In the genomic region with DNA sequence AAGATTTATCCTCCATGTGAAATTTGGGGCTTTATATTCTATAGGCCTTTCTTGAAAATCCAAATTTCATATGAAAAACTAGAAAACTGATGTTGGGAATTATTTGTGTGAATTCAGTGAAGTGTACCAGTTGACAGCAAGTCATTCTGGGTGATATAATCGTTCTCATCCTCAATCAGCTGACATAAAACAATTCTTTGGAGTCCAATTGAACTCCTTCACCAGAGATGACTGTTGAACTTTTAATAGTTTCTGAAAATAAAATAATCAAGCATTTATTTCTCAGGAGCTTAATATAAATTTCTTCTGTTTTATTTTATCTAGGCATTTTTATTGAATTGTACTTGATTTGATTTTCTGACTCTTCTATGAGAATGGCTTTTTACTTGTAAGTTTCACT, we compare ENCODE assay signal across 20 cellular contexts.
DNase-seq lines count a peak whose midpoint lies in the region; ATAC-seq and TF ChIP-seq lines count a peak whose summit lies in the region.
"Had no signal": no experiment of that assay in that cellular context is flagged by ENCODE, and none has a peak within 500 bp of the region (broad histone marks: within the 10 kb centered on the region; RNA-seq: fewer than 3 reads in every experiment).

No MANE protein-coding gene starts in this region.

- no peaks in the 10 kb centered on the region for H3K36me3 ChIP-seq in GM23338 (ENCODE audit: insufficient read depth)
- H3K36me3 ChIP-seq: BLaER1 had no signal

- H3K27ac ChIP-seq in temporal lobe (ENCODE audit: low read depth, low read length) (peak overlapping the region; percentile 76), GM23338 (ENCODE audit: low read depth) (no peak overlapping the region)
- H3K27ac ChIP-seq: 22Rv1, BLaER1, C4-2B, GM23248 had no signal

- H3K9me3 Mint-ChIP-seq in nephron (no peaks in the 10 kb centered on the region), GM23338 (no peaks in the 10 kb centered on the region)
- H3K9me3 Mint-ChIP-seq: CD8-positive, alpha-beta T cell; H9 had no signal

- H4K20me1 ChIP-seq in GM23338 (replicated peaks; ENCODE audit: insufficient read depth): no peaks in the 10 kb centered on the region
- H4K20me1 ChIP-seq: BLaER1 had no signal

- H3K27ac Mint-ChIP-seq in nephron (peak overlapping the region in 2 of 3 experiments; percentile 47 to 62), GM23338 (no peak overlapping the region)
- H3K27ac Mint-ChIP-seq: B cell; CD4-positive, CD25-positive, alpha-beta regulatory T cell; CD8-positive, alpha-beta T cell; H9 had no signal

- H3K9me2 ChIP-seq in GM23338 (ENCODE audit: insufficient read depth): no peaks in the 10 kb centered on the region

- no peaks in the 10 kb centered on the region for H3F3A ChIP-seq in GM23338 (replicated peaks; ENCODE audit: low read depth)

- H2AFZ ChIP-seq in GM23338: no peak overlapping the region
- H2AFZ ChIP-seq: GM23248 had no signal

- TF ChIP-seq CTCF in nephron (IDR thresholded peaks at IDR 0.05; ENCODE audit: unreplicated experiment in 3 of 3): no peak
- no peak for TF ChIP-seq CTCF in GM23338 (conservative IDR thresholded peaks at IDR 0.05; ENCODE audit: low read depth in 2 of 2)

- no peaks in the 10 kb centered on the region for H3K27me3 Mint-ChIP-seq in nephron (ENCODE audit: low read depth)
- no peaks in the 10 kb centered on the region for H3K27me3 Mint-ChIP-seq in GM23338 (ENCODE audit: insufficient read depth, low read depth, poor library complexity)
- H3K27me3 Mint-ChIP-seq: B cell; CD4-positive, CD25-positive, alpha-beta regulatory T cell had no signal

- no peaks in the 10 kb centered on the region for H3K27me3 ChIP-seq in GM23338 (ENCODE audit: insufficient read depth)
- H3K27me3 ChIP-seq: BLaER1 had no signal

- H3K4me2 ChIP-seq in GM23338: no peak overlapping the region
- H3K4me2 ChIP-seq: BLaER1 had no signal

- H3K4me3 Mint-ChIP-seq in nephron (no peak overlapping the region), GM23338 (no peak overlapping the region)
- H3K4me3 Mint-ChIP-seq: B cell; CD4-positive, CD25-positive, alpha-beta regulatory T cell; CD8-positive, alpha-beta T cell; H9 had no signal

- DNase-seq in DMS 273 (lab: John Stamatoyannopoulos, UW; ENCODE audit: unreplicated experiment): peak; percentile 28
- no peak for DNase-seq in DMS 273 treated with DMSO at 0.1 percent for 48 hours (lab: John Stamatoyannopoulos, UW)
- peak; percentile 48 for DNase-seq in globus pallidus (ENCODE audit: low spot score)
- no peak for DNase-seq in GM23338 (ENCODE audit: low spot score)
- DNase-seq: Caco-2; CD4-positive, CD25-positive, alpha-beta regulatory T cell; CD8-positive, alpha-beta T cell; DMS53; GF-D8; GM23248; H9 had no signal

- H3K79me2 ChIP-seq in GM23338 (replicated peaks; ENCODE audit: insufficient read depth): no peaks in the 10 kb centered on the region

- H3K4me3 ChIP-seq in GM23338: no peak overlapping the region
- H3K4me3 ChIP-seq: BLaER1, GM23248 had no signal

- H3K36me3 Mint-ChIP-seq in nephron (ENCODE audit: low read depth) (no peaks in the 10 kb centered on the region), GM23338 (ENCODE audit: low read depth) (no peaks in the 10 kb centered on the region)
- H3K36me3 Mint-ChIP-seq: CD4-positive, CD25-positive, alpha-beta regulatory T cell; CD8-positive, alpha-beta T cell had no signal

- ATAC-seq in GM18511 (IDR thresholded peaks at IDR 0.05; ENCODE audit: unreplicated experiment): no peak
- no peak for ATAC-seq in HG02571 (IDR thresholded peaks at IDR 0.05; ENCODE audit: unreplicated experiment)
- no peak for ATAC-seq in GM23338
- ATAC-seq: CD8-positive, alpha-beta T cell; HCT116 had no signal

- peaks cover 52% of the 10 kb centered on the region for H3K4me1 Mint-ChIP-seq in nephron
- H3K4me1 Mint-ChIP-seq in GM23338: peaks cover 3% of the 10 kb centered on the region; the same call in 2 of the 3 replicates
- H3K4me1 Mint-ChIP-seq: B cell; CD4-positive, CD25-positive, alpha-beta regulatory T cell; H9 had no signal

- no peaks in the 10 kb centered on the region for H3K4me1 ChIP-seq in GM23338 (ENCODE audit: insufficient read depth)
- H3K4me1 ChIP-seq: BLaER1, Caco-2 had no signal

TF ChIP-seq in GM23338, 12 proteins besides CTCF, POLR2A, EP300 and RAD21:
- no peak for TF ChIP-seq NANOG (IDR thresholded peaks at IDR 0.05; ENCODE audit: borderline replicate concordance)
- no peak for TF ChIP-seq CREB1 (CRISPR knock-in tag; IDR thresholded peaks at IDR 0.05; ENCODE audit: low read depth)
- TF ChIP-seq POLR2AphosphoS5 (IDR thresholded peaks at IDR 0.05; ENCODE audit: low read depth): no peak
- no peak for TF ChIP-seq ZNF114 (CRISPR knock-in tag; IDR thresholded peaks at IDR 0.05)
- TF ChIP-seq EZH2phosphoT487 (IDR thresholded peaks at IDR 0.05; ENCODE audit: unreplicated experiment): no peak
- TF ChIP-seq ETS1 (IDR thresholded peaks at IDR 0.05): no peak
TF ChIP-seq in GM23338: peak in this region for 0.

Comparison
In these comparisons a context has a peak if more than half of its experiments do, and no peak if none do; other contexts are left out.
1. DNase-seq: peak in DMS 273 (single experiment) and globus pallidus (single experiment); none in DMS 273 treated with DMSO at 0.1 percent for 48 hours (single experiment) and GM23338 (single experiment).